Comparison of ENCODE assay signal across 9 cellular contexts in genomic region chr20:53085720-53086119, GRCh38.
"Had no signal": no experiment of that assay in that cellular context is flagged by ENCODE, and none has a peak within 500 bp of the region (broad histone marks: within the 10 kb centered on the region; RNA-seq: fewer than 3 reads in every experiment).

No MANE protein-coding gene starts in this region.

- H3K27ac Mint-ChIP-seq: mesothelial cell of epicardium had no signal

- H3K4me1 ChIP-seq: ascending aorta, transverse colon had no signal

- H3K27ac ChIP-seq: ascending aorta, dorsolateral prefrontal cortex, transverse colon had no signal

- H3K36me3 ChIP-seq: ascending aorta, transverse colon had no signal

- DNase-seq: activated CD4-positive, alpha-beta T cell treated with anti-CD3 and anti-CD28 coated beads, Interleukin-2, amount 50 U/mL, for 1 hour; dorsolateral prefrontal cortex; hypothalamus; kidney glomerular epithelial cell; substantia nigra; T1000; transverse colon had no signal

- H3K27me3 ChIP-seq: ascending aorta, transverse colon had no signal

- H3K9me3 ChIP-seq: ascending aorta, transverse colon had no signal

- H3K4me3 ChIP-seq: ascending aorta, dorsolateral prefrontal cortex, transverse colon had no signal

- H3K4me3 Mint-ChIP-seq: mesothelial cell of epicardium had no signal

- H3K36me3 Mint-ChIP-seq: mesothelial cell of epicardium had no signal

- H3K9me3 Mint-ChIP-seq: mesothelial cell of epicardium had no signal
